Comparison of ENCODE assay signal across 8 cellular contexts in the genomic region with DNA sequence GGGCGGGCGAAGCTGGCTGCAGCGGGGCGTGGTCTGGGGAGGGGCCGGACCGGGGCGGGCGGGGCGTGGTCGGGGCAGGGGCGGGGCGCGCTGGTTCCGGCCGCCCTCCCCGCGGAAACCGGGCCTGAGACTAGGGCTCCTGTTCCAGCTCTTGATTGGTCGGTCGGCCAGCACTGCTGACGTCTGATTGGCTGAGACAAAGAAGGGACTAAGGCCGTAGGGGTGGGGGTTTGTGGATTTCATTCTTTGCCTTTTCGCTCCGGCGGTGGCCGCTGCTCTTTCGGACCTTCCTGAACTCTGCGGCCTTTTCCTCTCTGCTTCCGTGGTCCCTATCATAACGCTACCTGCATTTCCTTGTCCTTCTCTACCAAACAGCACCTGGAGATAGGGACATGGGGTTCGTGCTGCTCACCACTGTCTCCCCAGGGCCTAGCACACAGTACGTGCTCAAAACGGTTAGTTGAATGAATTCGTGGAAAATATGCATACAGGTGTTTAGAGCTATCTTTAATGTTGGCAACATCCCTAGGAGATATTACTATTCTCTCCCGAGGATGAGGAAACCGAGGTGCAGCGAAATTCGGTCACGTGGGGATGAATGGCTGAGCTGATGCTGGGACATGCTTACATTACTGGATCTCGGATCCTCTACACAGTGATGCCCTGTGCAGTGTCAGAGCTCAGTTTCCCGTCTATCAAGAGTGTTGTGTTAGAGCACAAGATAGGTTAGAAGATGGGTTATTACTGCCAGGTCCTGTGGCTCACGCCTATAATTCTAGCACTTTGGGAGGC.
DNase-seq lines count a peak whose midpoint lies in the region; ATAC-seq lines count a peak whose summit lies in the region.

No MANE protein-coding gene starts in this region.

- no peaks in the 10 kb centered on the region for H3K36me3 ChIP-seq in CD4-positive, CD25-positive, alpha-beta regulatory T cell (ENCODE audit: control insufficient read depth, insufficient read depth, low read length)
- no peaks in the 10 kb centered on the region for H3K36me3 ChIP-seq in effector memory CD4-positive, alpha-beta T cell (ENCODE audit: control insufficient read depth, insufficient read depth, low read length)

- H3K4me3 ChIP-seq in CD4-positive, CD25-positive, alpha-beta regulatory T cell (ENCODE audit: low read depth, low read length): peak overlapping the region; percentile 89
- peak overlapping the region; percentile 59 for H3K4me3 ChIP-seq in effector memory CD4-positive, alpha-beta T cell (ENCODE audit: insufficient read depth, low read depth, low read length, poor library complexity, severe bottlenecking)

- peaks cover 0 to 2% (median 0%) of the 10 kb centered on the region in 7 donors for H3K9me3 Mint-ChIP-seq in CD4-positive, CD25-positive, alpha-beta regulatory T cell

- peaks cover 15% of the 10 kb centered on the region for H3K27me3 ChIP-seq in CD4-positive, CD25-positive, alpha-beta regulatory T cell (ENCODE audit: control insufficient read depth, insufficient read depth, low read length)
- peaks cover 7% of the 10 kb centered on the region for H3K27me3 ChIP-seq in effector memory CD4-positive, alpha-beta T cell (replicated peaks; ENCODE audit: control insufficient read depth, insufficient read depth, low read length, poor library complexity, severe bottlenecking)

- H3K36me3 Mint-ChIP-seq in CD4-positive, CD25-positive, alpha-beta regulatory T cell: no peaks in the 10 kb centered on the region

- peaks cover 17% of the 10 kb centered on the region for H3K4me1 ChIP-seq in CD4-positive, CD25-positive, alpha-beta regulatory T cell (ENCODE audit: control insufficient read depth, insufficient read depth, low read length, poor library complexity, severe bottlenecking)
- peaks cover 13% of the 10 kb centered on the region for H3K4me1 ChIP-seq in effector memory CD4-positive, alpha-beta T cell (ENCODE audit: control insufficient read depth, insufficient read depth, low read length, poor library complexity, severe bottlenecking)

- H3K4me3 Mint-ChIP-seq in CD4-positive, CD25-positive, alpha-beta regulatory T cell: peak overlapping the region; percentile 75 to 96 (median 91)

- H3K27ac Mint-ChIP-seq in CD4-positive, CD25-positive, alpha-beta regulatory T cell: peak overlapping the region in 2 of 3 donors; percentile 71 to 86

- peaks cover 0 to 19% (median 12%) of the 10 kb centered on the region in 4 donors for H3K4me1 Mint-ChIP-seq in CD4-positive, CD25-positive, alpha-beta regulatory T cell

- no peaks in the 10 kb centered on the region for H3K9me3 ChIP-seq in CD4-positive, CD25-positive, alpha-beta regulatory T cell (ENCODE audit: control insufficient read depth in 2 of 2, low read length in 2 of 2)
- no peaks in the 10 kb centered on the region for H3K9me3 ChIP-seq in effector memory CD4-positive, alpha-beta T cell (ENCODE audit: control insufficient read depth, low read length)

- H3K27ac ChIP-seq in CD4-positive, CD25-positive, alpha-beta regulatory T cell (ENCODE audit: insufficient read depth, low read length, poor library complexity, severe bottlenecking): no peak overlapping the region
- H3K27ac ChIP-seq in effector memory CD4-positive, alpha-beta T cell (ENCODE audit: insufficient read depth, low read length, poor library complexity, severe bottlenecking): no peak overlapping the region

- peak; percentile 82 to 89 (median 82) for DNase-seq in CD4-positive, CD25-positive, alpha-beta regulatory T cell
- peak; percentile 75 for DNase-seq in NCI-H774 (lab: John Stamatoyannopoulos, UW)
- DNase-seq in activated CD8-positive, alpha-beta memory T cell treated with anti-CD3 and anti-CD28 coated beads for 1 hour (ENCODE audit: extremely low read depth in 1 of 2, low read depth in 1 of 2): peak; percentile 58 to 71
- peak; percentile 72 to 82 (median 74) for DNase-seq in effector memory CD4-positive, alpha-beta T cell
- DNase-seq in lung microvascular endothelial cell (ENCODE audit: low read depth in 2 of 2): peak; percentile 78 to 83
- DNase-seq in stimulated activated CD4-positive, alpha-beta T cell treated with anti-CD3 and anti-CD28 coated beads, TNF-alpha, amount 100 ng/mL, for 24 hours (ENCODE audit: low read depth in 3 of 3): peak; percentile 71 to 83 (median 74)

- peak; percentile 96 to 97 for ATAC-seq in CD4-positive, CD25-positive, alpha-beta regulatory T cell (ENCODE audit: low read depth in 2 of 2)
- ATAC-seq in GM19395 (IDR thresholded peaks at IDR 0.05; ENCODE audit: unreplicated experiment): peak; percentile 84
- peak; percentile 94 for ATAC-seq in HG03521 (IDR thresholded peaks at IDR 0.05; ENCODE audit: unreplicated experiment)

- peaks cover 53% of the 10 kb centered on the region for H3K27me3 Mint-ChIP-seq in CD4-positive, CD25-positive, alpha-beta regulatory T cell
